13 cellular contexts compared by ENCODE assay signal in genomic region chr20:19785886-19786285, GRCh38. TPM values are rescaled to one million over a fixed set of nuclear protein-coding genes. Genes with fewer than 3 reads are reported as not detected.
DNase-seq lines count a peak whose midpoint lies in the region; ATAC-seq and TF ChIP-seq lines count a peak whose summit lies in the region.
"Had no signal": no experiment of that assay in that cellular context is flagged by ENCODE, and none has a peak within 500 bp of the region (broad histone marks: within the 10 kb centered on the region; RNA-seq: fewer than 3 reads in every experiment).

No MANE protein-coding gene starts in this region.

- H3K9ac ChIP-seq in skeletal muscle satellite cell (ENCODE audit: low read depth, low read length), result peak overlapping the region; percentile 58

- TF ChIP-seq CTCF in cardiac fibroblast (IDR thresholded peaks at IDR 0.05; ENCODE audit: low read depth, low read length) (no peak), right atrium auricular region (IDR thresholded peaks at IDR 0.05) (no peak)

- peak overlapping the region; percentile 78 to 83 for H3K27ac ChIP-seq in right atrium auricular region
- H3K27ac ChIP-seq: C4-2B had no signal

- H3K36me3 ChIP-seq in right atrium auricular region (no peaks in the 10 kb centered on the region), skeletal muscle satellite cell (ENCODE audit: insufficient read depth, low read length) (no peaks in the 10 kb centered on the region)

- H3K9me3 ChIP-seq in right atrium auricular region (peaks cover 0 to 13% of the 10 kb centered on the region in 2 donors), skeletal muscle satellite cell (replicated peaks; ENCODE audit: low read length) (no peaks in the 10 kb centered on the region)

- no peak for ATAC-seq in HG02840 (IDR thresholded peaks at IDR 0.05; ENCODE audit: low FRiP score, unreplicated experiment)

- no peaks in the 10 kb centered on the region for H3K27me3 ChIP-seq in right atrium auricular region
- H3K27me3 ChIP-seq in skeletal muscle satellite cell (ENCODE audit: control insufficient read depth, insufficient read depth, low read length), result no peaks in the 10 kb centered on the region

- POLR2A ChIA-PET in HEK293T (lab: Yijun Ruan, JAX), result no interaction called here

- H3K4me1 ChIP-seq in right atrium auricular region (peaks cover 0 to 48% of the 10 kb centered on the region in 2 donors), skeletal muscle satellite cell (ENCODE audit: control insufficient read depth, insufficient read depth, low read length) (peaks cover 33% of the 10 kb centered on the region)

- DNase-seq in GM03348 (ENCODE audit: low spot score) (peak; percentile 14), cardiac fibroblast (ENCODE audit: low read depth in 2 of 2) (peak; percentile 48 to 55), right atrium auricular region (ENCODE audit: low spot score) (peak; percentile 57), middle frontal gyrus (ENCODE audit: extremely low spot score, low spot score) (no peak), HEK293T (ENCODE audit: extremely low spot score) (no peak), hippocampal formation (lab: John Stamatoyannopoulos, UW) (no peak)
- DNase-seq: activated CD4-positive, alpha-beta T cell treated with anti-CD3 and anti-CD28 coated beads, Interleukin-2, amount 50 U/mL, for 48 hours; activated naive CD4-positive, alpha-beta T cell treated with anti-CD3 and anti-CD28 coated beads, Interleukin-2, amount 50 U/mL, for 16 hours; Karpas-422; NCI-H2107 had no signal

- H3K4me2 ChIP-seq in skeletal muscle satellite cell (ENCODE audit: low read length), result peak overlapping the region; percentile 10

- H3K4me3 ChIP-seq in cardiac fibroblast (replicated peaks in 1 of 2; ENCODE audit: low read depth in 2 of 2, low read length in 2 of 2) (no peak overlapping the region), right atrium auricular region (no peak overlapping the region), skeletal muscle satellite cell (ENCODE audit: low read length) (no peak overlapping the region)

- CTCF ChIA-PET in HEK293T (lab: Yijun Ruan, JAX), result interaction anchor here (0.6 to 1.7 kb wide), 2 partner anchors 73 to 208 kb away, joined by 3 to 6 read pairs; no protein-coding TSS in a partner anchor

TF ChIP-seq in HEK293T, 16 proteins besides CTCF, POLR2A, EP300 and RAD21:
- TF ChIP-seq HDGF (IDR thresholded peaks at IDR 0.05; ENCODE audit: borderline replicate concordance), result no peak
- no peak for TF ChIP-seq NFRKB (IDR thresholded peaks at IDR 0.05)
- no peak for TF ChIP-seq LEF1 (IDR thresholded peaks at IDR 0.05; ENCODE audit: borderline replicate concordance)
- no peak for TF ChIP-seq CTBP1 (IDR thresholded peaks at IDR 0.05; ENCODE audit: borderline replicate concordance)
- no peak for TF ChIP-seq FOXA1 (IDR thresholded peaks at IDR 0.05)

RNA-seq across cellular contexts. Expression of gene RIN2, which starts 27.8 kb away (rescaled TPM):
- 10 to 100 TPM; 33.1 to 56.6 TPM for total RNA-seq in right atrium auricular region
- total RNA-seq in skeletal muscle satellite cell (2012; rRNA removed), result 23.2 and 29.7 TPM in 2 replicates

Comparison
In these comparisons a context has a peak if more than half of its experiments do, and no peak if none do; other contexts are left out.
1. DNase-seq: peak in GM03348 (single experiment), cardiac fibroblast (2 of 2) and right atrium auricular region (single experiment); none in middle frontal gyrus (single experiment), HEK293T (single experiment) and hippocampal formation (0 of 2).